Comparison of ENCODE assay signal across 19 cellular contexts in the genomic region with DNA sequence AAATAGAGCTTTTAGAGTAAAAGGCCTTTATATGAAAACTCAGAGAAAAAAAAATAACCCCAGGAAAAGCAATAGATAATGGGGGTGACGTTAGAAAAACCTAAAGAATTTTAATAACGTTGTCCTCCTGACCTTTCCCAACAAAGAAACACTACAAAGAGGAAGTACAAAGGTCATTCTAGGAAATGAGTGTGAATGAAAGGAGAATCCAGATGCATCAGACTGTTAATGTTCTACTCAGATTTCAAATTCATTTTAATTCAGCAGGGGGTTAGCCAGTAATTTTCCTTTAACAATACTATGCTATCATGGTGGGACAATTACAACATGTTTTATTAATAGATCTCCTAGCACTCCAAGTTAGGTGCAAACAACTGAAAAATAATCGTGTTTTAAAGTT.
DNase-seq lines count a peak whose midpoint lies in the region; ATAC-seq, FAIRE-seq and TF ChIP-seq lines count a peak whose summit lies in the region.
"Had no signal": no experiment of that assay in that cellular context is flagged by ENCODE, and none has a peak within 500 bp of the region (broad histone marks: within the 10 kb centered on the region; RNA-seq: fewer than 3 reads in every experiment).

No MANE protein-coding gene starts in this region.

- 2% methylated on average over 3 of the region's 3 CpGs for WGBS in A549 (ENCODE audit: missing lambda C conversion rate)
- WGBS in endodermal cell (ENCODE audit: insufficient coverage in 1 of 2, insufficient read length in 1 of 2), 2 experiments: 20 to 69% methylated on average over 1 to 3 of the region's 3 CpGs

- H3K27me3 ChIP-seq in endodermal cell (ENCODE audit: control insufficient read depth, insufficient read depth, low read length, poor library complexity, severe bottlenecking): no peaks in the 10 kb centered on the region
- H3K27me3 ChIP-seq: ascending aorta, MG63, upper lobe of left lung had no signal

- no peak for TF ChIP-seq RAD21 in A549 (conservative IDR thresholded peaks at IDR 0.05 in 1 of 2, IDR thresholded peaks at IDR 0.05 in 1 of 2)

- H3K4me3 ChIP-seq in A549: no peak overlapping the region
- H3K4me3 ChIP-seq in endodermal cell (ENCODE audit: low read length): no peak overlapping the region
- H3K4me3 ChIP-seq: MG63, upper lobe of left lung had no signal

- FAIRE-seq in A549 (lab: Jason Lieb, UNC) (peak; percentile 61), islet of Langerhans (lab: Jason Lieb, UNC) (peak; percentile 84), D721Med (lab: Jason Lieb, UNC) (no peak)
- FAIRE-seq: HTR-8/SVneo had no signal

- H3K4me1 ChIP-seq in A549: peaks cover 18% of the 10 kb centered on the region
- H3K4me1 ChIP-seq in endodermal cell (ENCODE audit: control insufficient read depth, insufficient read depth, low read length): no peaks in the 10 kb centered on the region
- H3K4me1 ChIP-seq: ascending aorta had no signal

- H3K36me3 ChIP-seq in endodermal cell (ENCODE audit: control insufficient read depth, insufficient read depth, low read length): no peaks in the 10 kb centered on the region
- H3K36me3 ChIP-seq: ascending aorta, MG63, upper lobe of left lung had no signal

- no peak overlapping the region for H3K27ac Mint-ChIP-seq in endodermal cell
- no peak overlapping the region for H3K27ac Mint-ChIP-seq in effector memory CD8-positive, alpha-beta T cell

- peaks cover 19% of the 10 kb centered on the region for H3K36me3 Mint-ChIP-seq in endodermal cell (ENCODE audit: low read depth)
- no peaks in the 10 kb centered on the region for H3K36me3 Mint-ChIP-seq in effector memory CD8-positive, alpha-beta T cell (ENCODE audit: insufficient read depth)

- CTCF ChIA-PET in A549 (lab: Yijun Ruan, JAX): no interaction called here

- H3K27me3 Mint-ChIP-seq in endodermal cell (ENCODE audit: insufficient read depth): no peaks in the 10 kb centered on the region
- no peaks in the 10 kb centered on the region for H3K27me3 Mint-ChIP-seq in effector memory CD8-positive, alpha-beta T cell

- peak overlapping the region; percentile 45 for H3K4me2 ChIP-seq in A549

- POLR2A ChIA-PET in A549 (lab: Yijun Ruan, JAX): no interaction called here

- TF ChIP-seq CTCF in A549 (IDR thresholded peaks at IDR 0.05) (no peak), D721Med (IDR thresholded peaks at IDR 0.05; ENCODE audit: insufficient read depth, missing control alignments) (no peak), endodermal cell (conservative IDR thresholded peaks at IDR 0.05) (no peak)

- 0 out of 5 replicates have a peak, but pooled peaks of 1 of the 2 experiments have one; percentile 22 for TF ChIP-seq EP300 in A549 (IDR thresholded peaks at IDR 0.05)

- in situ Hi-C loops in SK-MEL-5 (cut with HindIII; ENCODE audit: low pct_unique_long_range_greater_than_20kb, low sequenced_read_pairs): no loop called here

- no peak overlapping the region for H3K4me3 Mint-ChIP-seq in endodermal cell
- H3K4me3 Mint-ChIP-seq in effector memory CD8-positive, alpha-beta T cell: no peak overlapping the region

- H3K27ac ChIP-seq in A549: peak overlapping the region in 1 of 2 experiments; percentile 31; a peak in 1 of 6 replicates
- H3K27ac ChIP-seq in endodermal cell (ENCODE audit: low read depth, low read length): no peak overlapping the region
- H3K27ac ChIP-seq: ascending aorta, upper lobe of left lung had no signal

- H3K9me3 ChIP-seq in A549 (0 out of 3 replicates have a peak, but pooled peaks cover 3% of the 10 kb centered on the region), endodermal cell (ENCODE audit: control insufficient read depth, low read length) (peaks cover 25% of the 10 kb centered on the region)
- H3K9me3 ChIP-seq: MG63, upper lobe of left lung had no signal

- H3K9ac ChIP-seq in endodermal cell (ENCODE audit: extremely low read depth, low read length, poor library complexity, severe bottlenecking): no peak overlapping the region

- peak in 1 of 2 experiments; percentile 34 for DNase-seq in A549 (ENCODE audit: low read depth in 1 of 2, low spot score in 1 of 2)
- peak; percentile 51 for DNase-seq in DMS53 treated with DMSO at 0.1 percent for 48 hours (lab: John Stamatoyannopoulos, UW; ENCODE audit: unreplicated experiment)
- peak; percentile 37 for DNase-seq in SK-MEL-5 (ENCODE audit: low read depth, low spot score)
- no peak for DNase-seq in D721Med (ENCODE audit: insufficient read length, low spot score)
- no peak for DNase-seq in endodermal cell
- DNase-seq in effector memory CD8-positive, alpha-beta T cell: no peak
- DNase-seq: activated gamma-delta T cell treated with Interleukin-2 at 50 U/mL for 16 hours; cortex of kidney; DND-41; mesendoderm; MG63; NCI-H345; occipital lobe; stimulated activated CD4-positive, alpha-beta T cell treated with anti-CD3 and anti-CD28 coated beads, Interleukin-4, amount 100 ng/mL, for 4 hours; upper lobe of left lung had no signal

- peak in 1 of 2 experiments; percentile 58; a peak in 3 of 6 replicates for ATAC-seq in A549
- ATAC-seq in GM18873 (IDR thresholded peaks at IDR 0.05; ENCODE audit: low FRiP score, unreplicated experiment): no peak
- no peak for ATAC-seq in effector memory CD8-positive, alpha-beta T cell (replicated peaks)

- no peak for TF ChIP-seq POLR2A in A549 (IDR thresholded peaks at IDR 0.05; ENCODE audit: low read length)

- H3K9me3 Mint-ChIP-seq in endodermal cell: peaks cover 25% of the 10 kb centered on the region
- peaks cover 0 to 2% of the 10 kb centered on the region in 2 donors for H3K9me3 Mint-ChIP-seq in effector memory CD8-positive, alpha-beta T cell

- peaks cover 4% of the 10 kb centered on the region for H3K4me1 Mint-ChIP-seq in endodermal cell
- H3K4me1 Mint-ChIP-seq in effector memory CD8-positive, alpha-beta T cell (ENCODE audit: low read depth in 2 of 2): peaks cover 25 to 45% of the 10 kb centered on the region in 2 donors

TF ChIP-seq in A549, 52 proteins besides CTCF, POLR2A, EP300 and RAD21:
- TF ChIP-seq RNF2 (IDR thresholded peaks at IDR 0.05; ENCODE audit: borderline replicate concordance, low read depth) (no peak), NPAS2 (CRISPR knock-in tag; IDR thresholded peaks at IDR 0.05; ENCODE audit: borderline replicate concordance) (no peak), JUNB (IDR thresholded peaks at IDR 0.05) (no peak), CHD4 (IDR thresholded peaks at IDR 0.05; ENCODE audit: borderline replicate concordance) (no peak), ESRRA (IDR thresholded peaks at IDR 0.05; ENCODE audit: borderline replicate concordance, low read length) (no peak), FOSL2 (IDR thresholded peaks at IDR 0.05) (no peak), FOSL2 (CRISPR knock-in tag; IDR thresholded peaks at IDR 0.05) (no peak), ZFP36 (IDR thresholded peaks at IDR 0.05; ENCODE audit: borderline replicate concordance, partially characterized antibody) (no peak)
- TF ChIP-seq, protein P1, sequence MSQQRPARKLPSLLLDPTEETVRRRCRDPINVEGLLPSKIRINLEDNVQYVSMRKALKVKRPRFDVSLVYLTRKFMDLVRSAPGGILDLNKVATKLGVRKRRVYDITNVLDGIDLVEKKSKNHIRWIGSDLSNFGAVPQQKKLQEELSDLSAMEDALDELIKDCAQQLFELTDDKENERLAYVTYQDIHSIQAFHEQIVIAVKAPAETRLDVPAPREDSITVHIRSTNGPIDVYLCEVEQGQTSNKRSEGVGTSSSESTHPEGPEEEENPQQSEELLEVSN (IDR thresholded peaks at IDR 0.05; ENCODE audit: borderline replicate concordance, low read depth): no peak
- TF ChIP-seq, protein P2, sequence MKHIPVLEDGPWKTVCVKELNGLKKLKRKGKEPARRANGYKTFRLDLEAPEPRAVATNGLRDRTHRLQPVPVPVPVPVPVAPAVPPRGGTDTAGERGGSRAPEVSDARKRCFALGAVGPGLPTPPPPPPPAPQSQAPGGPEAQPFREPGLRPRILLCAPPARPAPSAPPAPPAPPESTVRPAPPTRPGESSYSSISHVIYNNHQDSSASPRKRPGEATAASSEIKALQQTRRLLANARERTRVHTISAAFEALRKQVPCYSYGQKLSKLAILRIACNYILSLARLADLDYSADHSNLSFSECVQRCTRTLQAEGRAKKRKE (CRISPR knock-in tag; IDR thresholded peaks at IDR 0.05; ENCODE audit: low read depth): no peak
- TF ChIP-seq, protein P3, sequence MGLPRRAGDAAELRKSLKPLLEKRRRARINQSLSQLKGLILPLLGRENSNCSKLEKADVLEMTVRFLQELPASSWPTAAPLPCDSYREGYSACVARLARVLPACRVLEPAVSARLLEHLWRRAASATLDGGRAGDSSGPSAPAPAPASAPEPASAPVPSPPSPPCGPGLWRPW (IDR thresholded peaks at IDR 0.05): no peak

Comparison
In these comparisons a context has a peak if more than half of its experiments do, and no peak if none do; other contexts are left out.
1. DNase-seq: peak in DMS53 treated with DMSO at 0.1 percent for 48 hours (single experiment) and SK-MEL-5 (single experiment); none in D721Med (single experiment), endodermal cell (single experiment) and effector memory CD8-positive, alpha-beta T cell (0 of 3).